Comparison of ENCODE assay signal across 1 cellular context in genomic region chr3:14123308-14124222, GRCh38.
TF ChIP-seq lines count a peak whose summit lies in the region.

No MANE protein-coding gene starts in this region.

TF ChIP-seq in HepG2, 621 proteins besides CTCF, POLR2A, EP300 and RAD21:
- TF ChIP-seq MXD1 (CRISPR knock-in tag; IDR thresholded peaks at IDR 0.05) (no peak), GZF1 (CRISPR knock-in tag; IDR thresholded peaks at IDR 0.05) (peak; percentile 21; the same call in 1 of the 2 replicates), KLF12 (CRISPR knock-in tag; IDR thresholded peaks at IDR 0.05; ENCODE audit: borderline replicate concordance) (0 out of 2 replicates have a peak, but pooled peaks have one; percentile 8), ZZZ3 (CRISPR knock-in tag; IDR thresholded peaks at IDR 0.05; ENCODE audit: borderline replicate concordance) (0 out of 2 replicates have a peak, but pooled peaks have one; percentile 3), RBAK (CRISPR knock-in tag; IDR thresholded peaks at IDR 0.05) (0 out of 2 replicates have a peak, but pooled peaks have one; percentile 27), ZNF790 (CRISPR knock-in tag; IDR thresholded peaks at IDR 0.05; ENCODE audit: borderline replicate concordance) (0 out of 2 replicates have a peak, but pooled peaks have one; percentile 28), REPIN1 (CRISPR knock-in tag; IDR thresholded peaks at IDR 0.05; ENCODE audit: borderline replicate concordance, low read depth) (0 out of 2 replicates have a peak, but pooled peaks have one; percentile 5), ZNF724P (CRISPR knock-in tag; IDR thresholded peaks at IDR 0.05; ENCODE audit: borderline replicate concordance) (peak; percentile 14; the same call in 1 of the 2 replicates), NAIF1 (CRISPR knock-in tag; IDR thresholded peaks at IDR 0.05; ENCODE audit: borderline replicate concordance) (no peak), ZNF652 (CRISPR knock-in tag; IDR thresholded peaks at IDR 0.05; ENCODE audit: borderline replicate concordance, low read depth) (no peak), CBFB (CRISPR knock-in tag; IDR thresholded peaks at IDR 0.05) (0 out of 2 replicates have a peak, but pooled peaks have one; percentile 5), MYNN (CRISPR knock-in tag; IDR thresholded peaks at IDR 0.05; ENCODE audit: low read depth) (no peak), AHDC1 (CRISPR knock-in tag; IDR thresholded peaks at IDR 0.05; ENCODE audit: borderline replicate concordance) (0 out of 2 replicates have a peak, but pooled peaks have one; percentile 10), ZNF781 (CRISPR knock-in tag; IDR thresholded peaks at IDR 0.05; ENCODE audit: borderline replicate concordance, not compliant biosample characterization) (peak; percentile 79), TAF1 (CRISPR knock-in tag; IDR thresholded peaks at IDR 0.05) (0 out of 2 replicates have a peak, but pooled peaks have one; percentile 3), ZNF768 (CRISPR knock-in tag; IDR thresholded peaks at IDR 0.05) (no peak), PRDM15 (CRISPR knock-in tag; IDR thresholded peaks at IDR 0.05) (no peak), HIVEP1 (CRISPR knock-in tag; IDR thresholded peaks at IDR 0.05) (0 out of 2 replicates have a peak, but pooled peaks have one; percentile 9), ZNF232 (CRISPR knock-in tag; IDR thresholded peaks at IDR 0.05; ENCODE audit: borderline replicate concordance) (peak; percentile 11; the same call in 1 of the 2 replicates)
- TF ChIP-seq, protein P1, sequence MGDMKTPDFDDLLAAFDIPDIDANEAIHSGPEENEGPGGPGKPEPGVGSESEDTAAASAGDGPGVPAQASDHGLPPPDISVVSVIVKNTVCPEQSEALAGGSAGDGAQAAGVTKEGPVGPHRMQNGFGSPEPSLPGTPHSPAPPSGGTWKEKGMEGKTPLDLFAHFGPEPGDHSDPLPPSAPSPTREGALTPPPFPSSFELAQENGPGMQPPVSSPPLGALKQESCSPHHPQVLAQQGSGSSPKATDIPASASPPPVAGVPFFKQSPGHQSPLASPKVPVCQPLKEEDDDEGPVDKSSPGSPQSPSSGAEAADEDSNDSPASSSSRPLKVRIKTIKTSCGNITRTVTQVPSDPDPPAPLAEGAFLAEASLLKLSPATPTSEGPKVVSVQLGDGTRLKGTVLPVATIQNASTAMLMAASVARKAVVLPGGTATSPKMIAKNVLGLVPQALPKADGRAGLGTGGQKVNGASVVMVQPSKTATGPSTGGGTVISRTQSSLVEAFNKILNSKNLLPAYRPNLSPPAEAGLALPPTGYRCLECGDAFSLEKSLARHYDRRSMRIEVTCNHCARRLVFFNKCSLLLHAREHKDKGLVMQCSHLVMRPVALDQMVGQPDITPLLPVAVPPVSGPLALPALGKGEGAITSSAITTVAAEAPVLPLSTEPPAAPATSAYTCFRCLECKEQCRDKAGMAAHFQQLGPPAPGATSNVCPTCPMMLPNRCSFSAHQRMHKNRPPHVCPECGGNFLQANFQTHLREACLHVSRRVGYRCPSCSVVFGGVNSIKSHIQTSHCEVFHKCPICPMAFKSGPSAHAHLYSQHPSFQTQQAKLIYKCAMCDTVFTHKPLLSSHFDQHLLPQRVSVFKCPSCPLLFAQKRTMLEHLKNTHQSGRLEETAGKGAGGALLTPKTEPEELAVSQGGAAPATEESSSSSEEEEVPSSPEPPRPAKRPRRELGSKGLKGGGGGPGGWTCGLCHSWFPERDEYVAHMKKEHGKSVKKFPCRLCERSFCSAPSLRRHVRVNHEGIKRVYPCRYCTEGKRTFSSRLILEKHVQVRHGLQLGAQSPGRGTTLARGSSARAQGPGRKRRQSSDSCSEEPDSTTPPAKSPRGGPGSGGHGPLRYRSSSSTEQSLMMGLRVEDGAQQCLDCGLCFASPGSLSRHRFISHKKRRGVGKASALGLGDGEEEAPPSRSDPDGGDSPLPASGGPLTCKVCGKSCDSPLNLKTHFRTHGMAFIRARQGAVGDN (CRISPR knock-in tag; IDR thresholded peaks at IDR 0.05): no peak
- TF ChIP-seq, protein P2, sequence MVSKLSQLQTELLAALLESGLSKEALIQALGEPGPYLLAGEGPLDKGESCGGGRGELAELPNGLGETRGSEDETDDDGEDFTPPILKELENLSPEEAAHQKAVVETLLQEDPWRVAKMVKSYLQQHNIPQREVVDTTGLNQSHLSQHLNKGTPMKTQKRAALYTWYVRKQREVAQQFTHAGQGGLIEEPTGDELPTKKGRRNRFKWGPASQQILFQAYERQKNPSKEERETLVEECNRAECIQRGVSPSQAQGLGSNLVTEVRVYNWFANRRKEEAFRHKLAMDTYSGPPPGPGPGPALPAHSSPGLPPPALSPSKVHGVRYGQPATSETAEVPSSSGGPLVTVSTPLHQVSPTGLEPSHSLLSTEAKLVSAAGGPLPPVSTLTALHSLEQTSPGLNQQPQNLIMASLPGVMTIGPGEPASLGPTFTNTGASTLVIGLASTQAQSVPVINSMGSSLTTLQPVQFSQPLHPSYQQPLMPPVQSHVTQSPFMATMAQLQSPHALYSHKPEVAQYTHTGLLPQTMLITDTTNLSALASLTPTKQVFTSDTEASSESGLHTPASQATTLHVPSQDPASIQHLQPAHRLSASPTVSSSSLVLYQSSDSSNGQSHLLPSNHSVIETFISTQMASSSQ (IDR thresholded peaks at IDR 0.05; ENCODE audit: low read depth): no peak
- TF ChIP-seq, protein P2 (CRISPR knock-in tag; IDR thresholded peaks at IDR 0.05; ENCODE audit: borderline replicate concordance): no peak
TF ChIP-seq in HepG2: peak in this region for 13.
